Comparison of ENCODE assay signal across 1 cellular context in the genomic region with DNA sequence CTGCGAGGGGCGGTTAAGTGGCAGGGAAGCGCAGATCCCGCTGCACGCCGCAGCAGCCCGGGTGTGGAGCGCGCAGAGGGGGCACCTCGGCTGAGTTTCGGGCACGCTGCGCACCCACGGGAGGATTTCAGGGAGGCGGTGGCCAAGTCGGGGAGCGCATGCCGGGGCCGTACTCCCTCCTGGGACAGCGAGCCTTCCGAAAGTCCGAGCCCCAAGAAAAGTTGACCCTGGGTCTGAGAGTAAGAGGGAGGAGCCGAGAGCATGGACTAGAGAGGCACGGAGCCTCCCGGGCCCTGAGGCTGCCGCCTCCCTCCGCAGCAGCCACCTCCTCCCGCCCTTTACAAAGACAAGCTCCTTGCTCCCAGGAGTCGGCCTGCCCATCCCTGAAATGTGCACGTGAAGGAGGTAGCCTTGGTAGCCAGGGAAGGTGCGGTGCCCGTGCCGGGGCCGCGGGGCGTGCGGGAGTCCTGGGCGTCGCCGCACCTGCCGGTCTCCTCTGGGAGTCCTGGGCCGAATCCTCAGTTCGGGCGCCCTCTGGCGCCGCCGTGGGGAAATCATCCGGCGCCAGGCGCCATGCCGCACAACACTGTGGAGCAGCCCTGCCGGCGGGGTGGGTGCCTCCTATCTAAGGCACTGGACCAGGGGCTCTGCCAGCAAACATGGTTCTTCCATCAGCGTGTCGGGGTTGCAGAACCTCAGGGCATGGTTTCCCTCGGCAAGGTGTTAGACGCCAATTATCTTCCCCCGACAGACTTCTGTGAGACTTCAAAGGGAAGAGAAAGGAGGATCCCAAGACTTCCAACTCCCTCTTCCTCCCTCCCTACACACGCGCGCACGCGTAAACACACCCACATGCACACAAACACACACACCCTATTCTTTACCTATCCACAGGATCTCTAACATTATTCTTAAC.
TF ChIP-seq lines count a peak whose summit lies in the region.

No MANE protein-coding gene starts in this region.

TF ChIP-seq in H1, 55 proteins besides CTCF, POLR2A, EP300 and RAD21 (continued from another document):
- TF ChIP-seq GTF2F1 (IDR thresholded peaks at IDR 0.05; ENCODE audit: borderline replicate concordance, low read depth, low read length) (no peak), TAF1 (IDR thresholded peaks at IDR 0.05; ENCODE audit: low read depth, low read length) (peak; percentile 45; the same call in 1 of the 2 replicates), CTBP2 (IDR thresholded peaks at IDR 0.05; ENCODE audit: borderline replicate concordance, insufficient read depth, insufficient read length, low read length) (peak; percentile 57), ASH2L (IDR thresholded peaks at IDR 0.05; ENCODE audit: low read length) (peak; percentile 65), YY1 (IDR thresholded peaks at IDR 0.05; ENCODE audit: low read depth, low read length) (peak; percentile 85), KDM4A (IDR thresholded peaks at IDR 0.05; ENCODE audit: low read depth, low read length, severe bottlenecking) (peak; percentile 90), GABPA (IDR thresholded peaks at IDR 0.05; ENCODE audit: borderline replicate concordance, insufficient read depth, low read length) (0 out of 2 replicates have a peak, but pooled peaks have one; percentile 21), KDM5A (IDR thresholded peaks at IDR 0.05; ENCODE audit: low read length) (no peak), JUN (IDR thresholded peaks at IDR 0.05; ENCODE audit: low read depth, low read length) (no peak), PHF8 (conservative IDR thresholded peaks at IDR 0.05; ENCODE audit: low read depth, low read length) (peak; percentile 56), RNF2 (IDR thresholded peaks at IDR 0.05; ENCODE audit: borderline replicate concordance, low read depth, low read length, missing control alignments, poor library complexity, severe bottlenecking) (no peak), NANOG (IDR thresholded peaks at IDR 0.05; ENCODE audit: insufficient read depth, low read depth, low read length, poor library complexity, severe bottlenecking) (no peak), SAP30 (IDR thresholded peaks at IDR 0.05; ENCODE audit: insufficient read depth, insufficient replicate concordance, low read length) (no peak), HDAC2 (IDR thresholded peaks at IDR 0.05; ENCODE audit: borderline replicate concordance in 1 of 2, low read depth in 2 of 2, low read length in 2 of 2) (0 out of 4 replicates have a peak, but pooled peaks of 1 of the 2 experiments have one; percentile 15), BACH1 (IDR thresholded peaks at IDR 0.05; ENCODE audit: low read length) (no peak), TBP (IDR thresholded peaks at IDR 0.05; ENCODE audit: low read depth, low read length) (peak; percentile 59; the same call in 1 of the 2 replicates), SUZ12 (IDR thresholded peaks at IDR 0.05; ENCODE audit: low read length) (no peak), FOSL1 (IDR thresholded peaks at IDR 0.05; ENCODE audit: insufficient read depth, low read depth, low read length) (no peak)
- TF ChIP-seq, protein P1, sequence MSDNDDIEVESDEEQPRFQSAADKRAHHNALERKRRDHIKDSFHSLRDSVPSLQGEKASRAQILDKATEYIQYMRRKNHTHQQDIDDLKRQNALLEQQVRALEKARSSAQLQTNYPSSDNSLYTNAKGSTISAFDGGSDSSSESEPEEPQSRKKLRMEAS (IDR thresholded peaks at IDR 0.05) = peak; percentile 76
- TF ChIP-seq, protein P2, sequence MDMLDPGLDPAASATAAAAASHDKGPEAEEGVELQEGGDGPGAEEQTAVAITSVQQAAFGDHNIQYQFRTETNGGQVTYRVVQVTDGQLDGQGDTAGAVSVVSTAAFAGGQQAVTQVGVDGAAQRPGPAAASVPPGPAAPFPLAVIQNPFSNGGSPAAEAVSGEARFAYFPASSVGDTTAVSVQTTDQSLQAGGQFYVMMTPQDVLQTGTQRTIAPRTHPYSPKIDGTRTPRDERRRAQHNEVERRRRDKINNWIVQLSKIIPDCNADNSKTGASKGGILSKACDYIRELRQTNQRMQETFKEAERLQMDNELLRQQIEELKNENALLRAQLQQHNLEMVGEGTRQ (IDR thresholded peaks at IDR 0.05; ENCODE audit: low read length) = no peak
- TF ChIP-seq, protein P3, sequence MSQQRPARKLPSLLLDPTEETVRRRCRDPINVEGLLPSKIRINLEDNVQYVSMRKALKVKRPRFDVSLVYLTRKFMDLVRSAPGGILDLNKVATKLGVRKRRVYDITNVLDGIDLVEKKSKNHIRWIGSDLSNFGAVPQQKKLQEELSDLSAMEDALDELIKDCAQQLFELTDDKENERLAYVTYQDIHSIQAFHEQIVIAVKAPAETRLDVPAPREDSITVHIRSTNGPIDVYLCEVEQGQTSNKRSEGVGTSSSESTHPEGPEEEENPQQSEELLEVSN (IDR thresholded peaks at IDR 0.05) = peak; percentile 82
